Comparison of ENCODE assay signal across 8 cellular contexts in genomic region chr11:67629386-67630229, GRCh38. TPM values are rescaled to one million over a fixed set of nuclear protein-coding genes. Genes with fewer than 3 reads are reported as not detected.
DNase-seq lines count a peak whose midpoint lies in the region; ATAC-seq and TF ChIP-seq lines count a peak whose summit lies in the region.

Gene NUDT8, minus strand, starts transcription at chr11:67629937. Its CDS starts 26 bp downstream, at chr11:67629911.

- DNase-seq in AG04449 (ENCODE audit: low read depth, low spot score), result no peak
- DNase-seq in NCI-H345 (lab: John Stamatoyannopoulos, UW), result peak; percentile 70
- peak; percentile 85 for DNase-seq in activated CD4-positive, alpha-beta T cell treated with anti-CD3 and anti-CD28 coated beads, Interleukin-2, amount 50 U/mL, for 1 hour
- DNase-seq in dermis blood vessel endothelial cell, result peak; percentile 86
- peak; percentile 87 to 92 (median 88) for DNase-seq in right lobe of liver
- DNase-seq in stimulated activated CD4-positive, alpha-beta T cell treated with anti-CD3 and anti-CD28 coated beads, Interleukin-4, amount 100 ng/mL, for 24 hours, result peak; percentile 88

- peak; percentile 89 for TF ChIP-seq POLR2A in right lobe of liver (IDR thresholded peaks at IDR 0.05)

- intact Hi-C loops in right lobe of liver (cut with DNase I), result no loop called here

- H3K36me3 ChIP-seq in right lobe of liver, result no peaks in the 10 kb centered on the region

- no CpG with 5 or more reads among the region's 102 CpGs for WGBS in right lobe of liver (ENCODE audit: insufficient coverage, low coverage, low lambda C conversion rate, missing lambda C conversion rate)

- H3K27ac ChIP-seq in right lobe of liver, result peak within 1 kb of the TSS; percentile 71 to 88 (median 82)

- TF ChIP-seq CTCF in AG04449 (IDR thresholded peaks at IDR 0.05; ENCODE audit: insufficient read depth, low read length, missing control alignments), result peak; percentile 88
- TF ChIP-seq CTCF in right lobe of liver (IDR thresholded peaks at IDR 0.05), result peak; percentile 87 to 96 (median 90)

- no peaks in the 10 kb centered on the region for H3K27me3 ChIP-seq in right lobe of liver

- H3K4me3 ChIP-seq in AG04449 (ENCODE audit: low read depth, low read length) (peak within 1 kb of the TSS; percentile 79), right lobe of liver (peak within 1 kb of the TSS; percentile 52 to 65 (median 63))

- H3K4me1 ChIP-seq in right lobe of liver, result peaks cover 0 to 31% (median 15%) of the 10 kb centered on the region in 4 donors

- H3K9me3 ChIP-seq in right lobe of liver, result no peaks in the 10 kb centered on the region

- peak; percentile 36 for ATAC-seq in GM18520 (IDR thresholded peaks at IDR 0.05; ENCODE audit: unreplicated experiment)
- ATAC-seq in HG03060 (IDR thresholded peaks at IDR 0.05; ENCODE audit: low read depth, unreplicated experiment), result peak; percentile 37
- ATAC-seq in right lobe of liver, result peak; percentile 41 to 70 (median 61)

- CTCF ChIA-PET in AG04449 (lab: Yijun Ruan, JAX), result interaction anchor here (0.6 to 6.3 kb wide), 30 partner anchors 9 to 326 kb away, joined by 3 to 104 read pairs (median 4); partner anchors contain the start of genes ACY3, GSTP1, PPP1CA and TBX10

- POLR2A ChIA-PET in AG04449 (lab: Yijun Ruan, JAX), result interaction anchor here (0.7 kb wide), 1 partner anchor 62 kb away, joined by 3 read pairs; no protein-coding TSS in a partner anchor

RNA-seq across cellular contexts. Expression of gene NUDT8, which starts in this region (rescaled TPM):
- total RNA-seq in dermis blood vessel endothelial cell (10.7 and 13.0 TPM in 2 replicates), right lobe of liver (10 to 100 TPM; 12.7 to 31.4 (median 18.3) TPM)
